ENCODE assay signal across 1 cellular context in genomic region chr1:22416555-22417454, GRCh38.
TF ChIP-seq lines count a peak whose summit lies in the region.

No MANE protein-coding gene starts in this region.

TF ChIP-seq in HepG2, 621 proteins besides CTCF, POLR2A, EP300 and RAD21 (continued from another document and continues in another):
- no peak for TF ChIP-seq PAXIP1 (CRISPR knock-in tag; conservative IDR thresholded peaks at IDR 0.05)
- TF ChIP-seq LRRFIP1 (CRISPR knock-in tag; conservative IDR thresholded peaks at IDR 0.05): no peak
- TF ChIP-seq ZNF574 (CRISPR knock-in tag; IDR thresholded peaks at IDR 0.05): peak; percentile 44; the same call in 1 of the 2 replicates
- peak; percentile 59; the same call in 1 of the 2 replicates for TF ChIP-seq MAZ (IDR thresholded peaks at IDR 0.05; ENCODE audit: borderline replicate concordance, low read depth, low read length)
- TF ChIP-seq MAZ (CRISPR knock-in tag; IDR thresholded peaks at IDR 0.05; ENCODE audit: low read depth): peak; percentile 53; the same call in 1 of the 2 replicates
- TF ChIP-seq ZNF18 (CRISPR knock-in tag; IDR thresholded peaks at IDR 0.05; ENCODE audit: insufficient replicate concordance): no peak
- TF ChIP-seq JARID2 (CRISPR knock-in tag; IDR thresholded peaks at IDR 0.05; ENCODE audit: insufficient replicate concordance): peak; percentile 82
- no peak; the same call in 1 of the 2 replicates for TF ChIP-seq YEATS2 (CRISPR knock-in tag; IDR thresholded peaks at IDR 0.05; ENCODE audit: borderline replicate concordance)
- no peak for TF ChIP-seq SUZ12 (IDR thresholded peaks at IDR 0.05; ENCODE audit: low read depth, low read length)
- TF ChIP-seq ZNF232 (CRISPR knock-in tag; IDR thresholded peaks at IDR 0.05; ENCODE audit: borderline replicate concordance): no peak
- TF ChIP-seq ZNF780A (CRISPR knock-in tag; IDR thresholded peaks at IDR 0.05): peak; percentile 26; the same call in 1 of the 2 replicates
- no peak for TF ChIP-seq MED1 (CRISPR knock-in tag; IDR thresholded peaks at IDR 0.05)
- TF ChIP-seq ZNF549 (CRISPR knock-in tag; IDR thresholded peaks at IDR 0.05): no peak
- peak; percentile 97 for TF ChIP-seq ZSCAN22 (CRISPR knock-in tag; IDR thresholded peaks at IDR 0.05)
- no peak for TF ChIP-seq ZBTB14 (CRISPR knock-in tag; IDR thresholded peaks at IDR 0.05)
- 0 out of 2 replicates have a peak, but pooled peaks have one; percentile 37 for TF ChIP-seq ETV5 (CRISPR knock-in tag; IDR thresholded peaks at IDR 0.05; ENCODE audit: borderline replicate concordance)
- TF ChIP-seq ARID5B (CRISPR knock-in tag; IDR thresholded peaks at IDR 0.05): peak; percentile 59
- peak; percentile 39; the same call in 1 of the 2 replicates for TF ChIP-seq FOSL2 (CRISPR knock-in tag; IDR thresholded peaks at IDR 0.05)
- TF ChIP-seq ZSCAN21 (CRISPR knock-in tag; IDR thresholded peaks at IDR 0.05; ENCODE audit: borderline replicate concordance): no peak
- no peak for TF ChIP-seq SAFB2 (CRISPR knock-in tag; IDR thresholded peaks at IDR 0.05; ENCODE audit: borderline replicate concordance, low read depth)
- TF ChIP-seq NR2C2 (CRISPR knock-in tag; IDR thresholded peaks at IDR 0.05; ENCODE audit: borderline replicate concordance): no peak
- TF ChIP-seq ZNF441 (CRISPR knock-in tag; IDR thresholded peaks at IDR 0.05; ENCODE audit: borderline replicate concordance): no peak
- peak; percentile 54; the same call in 1 of the 2 replicates for TF ChIP-seq SP5 (CRISPR knock-in tag; IDR thresholded peaks at IDR 0.05; ENCODE audit: borderline replicate concordance, low read depth)
- peak; percentile 16; the same call in 1 of the 2 replicates for TF ChIP-seq ZNF12 (CRISPR knock-in tag; IDR thresholded peaks at IDR 0.05)
- no peak for TF ChIP-seq ZHX1 (CRISPR knock-in tag; IDR thresholded peaks at IDR 0.05; ENCODE audit: low read depth)
- no peak for TF ChIP-seq MLLT10 (CRISPR knock-in tag; IDR thresholded peaks at IDR 0.05)
- no peak for TF ChIP-seq POGZ (CRISPR knock-in tag; IDR thresholded peaks at IDR 0.05)
- 0 out of 2 replicates have a peak, but pooled peaks have one; percentile 71 for TF ChIP-seq BORCS8-MEF2B (CRISPR knock-in tag; IDR thresholded peaks at IDR 0.05)
- TF ChIP-seq XRCC5 (optimal IDR thresholded peaks at IDR 0.05; ENCODE audit: low read length): peak; percentile 78
- TF ChIP-seq NFIC (IDR thresholded peaks at IDR 0.05; ENCODE audit: low read length): no peak
- TF ChIP-seq ZNF253 (CRISPR knock-in tag; IDR thresholded peaks at IDR 0.05; ENCODE audit: borderline replicate concordance): peak; percentile 49; the same call in 1 of the 2 replicates
- no peak for TF ChIP-seq ZNF670 (CRISPR knock-in tag; IDR thresholded peaks at IDR 0.05; ENCODE audit: borderline replicate concordance)
- TF ChIP-seq NR2F6 (IDR thresholded peaks at IDR 0.05): no peak
- TF ChIP-seq NR2F6 (CRISPR knock-in tag; IDR thresholded peaks at IDR 0.05): peak; percentile 42; the same call in 1 of the 2 replicates
- no peak for TF ChIP-seq RARA (CRISPR knock-in tag; IDR thresholded peaks at IDR 0.05)
- TF ChIP-seq CREB1 (IDR thresholded peaks at IDR 0.05): no peak
- TF ChIP-seq CREB1 (CRISPR knock-in tag; IDR thresholded peaks at IDR 0.05): no peak
- peak in 1 of 2 experiments; percentile 85; a peak in 2 of 4 replicates for TF ChIP-seq KLF16 (CRISPR knock-in tag; IDR thresholded peaks at IDR 0.05)
- no peak for TF ChIP-seq ZFYVE20 (CRISPR knock-in tag; IDR thresholded peaks at IDR 0.05; ENCODE audit: borderline replicate concordance, low read depth)
- peak; percentile 47; the same call in 1 of the 2 replicates for TF ChIP-seq ZNF501 (CRISPR knock-in tag; IDR thresholded peaks at IDR 0.05)
- TF ChIP-seq ZNF614 (CRISPR knock-in tag; IDR thresholded peaks at IDR 0.05; ENCODE audit: borderline replicate concordance): peak; percentile 67; the same call in 1 of the 2 replicates
- 0 out of 2 replicates have a peak, but pooled peaks have one; percentile 17 for TF ChIP-seq ZMYM2 (CRISPR knock-in tag; IDR thresholded peaks at IDR 0.05)
